19 cellular contexts compared by ENCODE assay signal in the genomic region with DNA sequence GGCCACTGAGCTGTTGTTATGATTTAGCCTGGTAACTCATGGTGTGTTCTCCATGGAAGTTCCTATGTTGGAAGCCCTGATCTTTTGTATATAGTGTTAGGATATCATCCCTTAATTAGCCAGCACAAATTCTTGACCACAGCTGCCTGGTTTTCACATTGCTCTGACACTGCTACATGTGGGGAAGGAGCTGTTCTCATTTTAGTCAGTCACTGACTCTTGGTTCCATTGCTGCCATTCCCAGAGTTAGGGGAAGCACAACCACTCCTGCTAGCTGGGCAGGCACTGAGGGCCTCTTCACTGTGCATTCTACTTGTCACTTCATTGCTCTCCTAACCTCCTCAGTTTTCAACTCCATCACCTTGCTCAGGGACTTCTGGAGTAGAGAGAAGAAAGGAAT.
DNase-seq lines count a peak whose midpoint lies in the region; ATAC-seq and TF ChIP-seq lines count a peak whose summit lies in the region.
"Had no signal": no experiment of that assay in that cellular context is flagged by ENCODE, and none has a peak within 500 bp of the region (broad histone marks: within the 10 kb centered on the region; RNA-seq: fewer than 3 reads in every experiment).

No MANE protein-coding gene starts in this region.

- CTCF ChIA-PET in activated naive CD4-positive, alpha-beta T cell treated with anti-CD3 and anti-CD28 coated beads, Interleukin-2, amount 10 ng/mL, durations not matched to agents 7 days and 5 days (lab: Charles Lee): no interaction called here

- H3K36me3 ChIP-seq in thyroid gland (no peaks in the 10 kb centered on the region), ascending aorta (peaks cover 0 to 6% of the 10 kb centered on the region in 2 donors)
- H3K36me3 ChIP-seq: MG63 had no signal

- H3K27ac ChIP-seq in thyroid gland (no peak overlapping the region), ascending aorta (no peak overlapping the region)

- H3K36me3 Mint-ChIP-seq in activated naive CD4-positive, alpha-beta T cell treated with anti-CD3 and anti-CD28 coated beads, Interleukin-2, amount 10 ng/mL, durations not matched to agents 7 days and 5 days: peaks cover 11% of the 10 kb centered on the region
- H3K36me3 Mint-ChIP-seq in dendritic cell treated with granulocyte-macrophage colony-stimulating factor and Interleukin-4, amounts not matched to agents 40 ng/mL and 50 ng/mL, for 4 days (ENCODE audit: low read depth): peaks cover 46% of the 10 kb centered on the region

- no peak for DNase-seq in activated naive CD4-positive, alpha-beta T cell treated with anti-CD3 and anti-CD28 coated beads, Interleukin-2, amount 10 ng/mL, durations not matched to agents 7 days and 5 days
- DNase-seq in activated naive CD4-positive, alpha-beta T cell (lab: John Stamatoyannopoulos, UW): no peak
- DNase-seq in thyroid gland (peak; percentile 37 to 38), ascending aorta (ENCODE audit: low spot score in 2 of 2) (no peak)
- DNase-seq: 8988T; DMS79; Kasumi-1; MG63; NCI-H1048; NCI-H1436; NCI-H2081 treated with DMSO at 0.1 percent for 48 hours; NK-92 treated with Interleukin-12 subunit alpha and Interleukin-12 subunit beta, amount 100 ng/mL, for 24 hours; SHP77 treated with DMSO at 0.1 percent for 48 hours had no signal

- intact Hi-C loops in dendritic cell treated with granulocyte-macrophage colony-stimulating factor and Interleukin-4, amounts not matched to agents 40 ng/mL and 50 ng/mL, for 4 days (cut with micrococcal nuclease): no loop called here
- intact Hi-C loops in thyroid gland (cut with DNase I): no loop called here
- intact Hi-C loops in ascending aorta (cut with DNase I): no loop called here

- no peak for TF ChIP-seq POLR2A in thyroid gland (IDR thresholded peaks at IDR 0.05)

- no peak overlapping the region for H3K4me3 ChIP-seq in thyroid gland (replicated peaks in 1 of 3)
- H3K4me3 ChIP-seq in ascending aorta: no peak overlapping the region
- H3K4me3 ChIP-seq: MG63 had no signal

- peak overlapping the region; percentile 58 for H3K27ac Mint-ChIP-seq in activated naive CD4-positive, alpha-beta T cell treated with anti-CD3 and anti-CD28 coated beads, Interleukin-2, amount 10 ng/mL, durations not matched to agents 7 days and 5 days
- peak overlapping the region; percentile 27 for H3K27ac Mint-ChIP-seq in dendritic cell treated with granulocyte-macrophage colony-stimulating factor and Interleukin-4, amounts not matched to agents 40 ng/mL and 50 ng/mL, for 4 days

- no peak for TF ChIP-seq CTCF in thyroid gland (IDR thresholded peaks at IDR 0.05)
- no peak for TF ChIP-seq CTCF in ascending aorta (IDR thresholded peaks at IDR 0.05)

- H3K4me3 Mint-ChIP-seq in activated naive CD4-positive, alpha-beta T cell treated with anti-CD3 and anti-CD28 coated beads, Interleukin-2, amount 10 ng/mL, durations not matched to agents 7 days and 5 days: no peak overlapping the region
- no peak overlapping the region for H3K4me3 Mint-ChIP-seq in dendritic cell treated with granulocyte-macrophage colony-stimulating factor and Interleukin-4, amounts not matched to agents 40 ng/mL and 50 ng/mL, for 4 days
- H3K4me3 Mint-ChIP-seq: CD14-positive monocyte had no signal

- H3K27me3 ChIP-seq in thyroid gland (no peaks in the 10 kb centered on the region), ascending aorta (no peaks in the 10 kb centered on the region)
- H3K27me3 ChIP-seq: MG63 had no signal

- ATAC-seq in HG02642 (IDR thresholded peaks at IDR 0.05; ENCODE audit: poor library complexity, unreplicated experiment): peak; percentile 47
- no peak for ATAC-seq in GM21737 (IDR thresholded peaks at IDR 0.05; ENCODE audit: unreplicated experiment)
- no peak for ATAC-seq in GM21786 (IDR thresholded peaks at IDR 0.05; ENCODE audit: unreplicated experiment)
- ATAC-seq: SK-N-SH treated with all-trans-retinoic acid at 6 μM for 48 hours had no signal

- H3K4me1 ChIP-seq in thyroid gland (peaks cover 0 to 3% of the 10 kb centered on the region in 2 donors), ascending aorta (no peaks in the 10 kb centered on the region)

- H3K9me3 ChIP-seq in thyroid gland (no peaks in the 10 kb centered on the region), ascending aorta (no peaks in the 10 kb centered on the region)
- H3K9me3 ChIP-seq: MG63 had no signal

- peaks cover 6% of the 10 kb centered on the region for H3K4me1 Mint-ChIP-seq in activated naive CD4-positive, alpha-beta T cell treated with anti-CD3 and anti-CD28 coated beads, Interleukin-2, amount 10 ng/mL, durations not matched to agents 7 days and 5 days
- H3K4me1 Mint-ChIP-seq in dendritic cell treated with granulocyte-macrophage colony-stimulating factor and Interleukin-4, amounts not matched to agents 40 ng/mL and 50 ng/mL, for 4 days (ENCODE audit: low read depth): peaks cover 33% of the 10 kb centered on the region

- no peaks in the 10 kb centered on the region for H3K9me3 Mint-ChIP-seq in activated naive CD4-positive, alpha-beta T cell treated with anti-CD3 and anti-CD28 coated beads, Interleukin-2, amount 10 ng/mL, durations not matched to agents 7 days and 5 days
- no peaks in the 10 kb centered on the region for H3K9me3 Mint-ChIP-seq in dendritic cell treated with granulocyte-macrophage colony-stimulating factor and Interleukin-4, amounts not matched to agents 40 ng/mL and 50 ng/mL, for 4 days
- H3K9me3 Mint-ChIP-seq: CD14-positive monocyte had no signal

- H3K27me3 Mint-ChIP-seq in activated naive CD4-positive, alpha-beta T cell treated with anti-CD3 and anti-CD28 coated beads, Interleukin-2, amount 10 ng/mL, durations not matched to agents 7 days and 5 days: no peaks in the 10 kb centered on the region
- no peaks in the 10 kb centered on the region for H3K27me3 Mint-ChIP-seq in dendritic cell treated with granulocyte-macrophage colony-stimulating factor and Interleukin-4, amounts not matched to agents 40 ng/mL and 50 ng/mL, for 4 days

Comparison
In these comparisons a context has a peak if more than half of its experiments do, and no peak if none do; other contexts are left out.
1. DNase-seq: peak in thyroid gland (2 of 2); none in activated naive CD4-positive, alpha-beta T cell treated with anti-CD3 and anti-CD28 coated beads, Interleukin-2, amount 10 ng/mL, durations not matched to agents 7 days and 5 days (single experiment), activated naive CD4-positive, alpha-beta T cell (0 of 4) and ascending aorta (0 of 2).